ENCODE assay signal across 8 cellular contexts in genomic region chr18:53698907-53699306, GRCh38.
A peak's percentile ranks its signal among the peaks of the same experiment; 100 is the strongest.
DNase-seq lines count a peak whose midpoint lies in the region; ATAC-seq and TF ChIP-seq lines count a peak whose summit lies in the region.

No MANE protein-coding gene starts in this region.

- DNase-seq in GM12864 (ENCODE audit: low read depth) (no peak), SJCRH30 (peak; percentile 6 to 26), left ventricle myocardium inferior (no peak), transverse colon (peak; percentile 36), cortex of kidney (lab: John Stamatoyannopoulos, UW) (no peak)
- DNase-seq in activated effector memory CD4-positive, alpha-beta T cell treated with anti-CD3 and anti-CD28 coated beads, Interleukin-2, amount 50 U/mL, for 16 hours: no peak
- no peak for DNase-seq in activated CD4-positive, alpha-beta T cell treated with anti-CD3 and anti-CD28 coated beads for 4 hours

- no peak for TF ChIP-seq POLR2A in transverse colon (IDR thresholded peaks at IDR 0.05)

- TF ChIP-seq CTCF in GM12864 (IDR thresholded peaks at IDR 0.05; ENCODE audit: low read depth, low read length, missing control alignments): peak; percentile 45
- peak; percentile 69 for TF ChIP-seq CTCF in left ventricle myocardium inferior (IDR thresholded peaks at IDR 0.05; ENCODE audit: borderline replicate concordance)
- TF ChIP-seq CTCF in transverse colon (IDR thresholded peaks at IDR 0.05): peak; percentile 38 to 59 (median 54)

- H3K27ac ChIP-seq in SJCRH30 (no peak overlapping the region), left ventricle myocardium inferior (replicated peaks) (no peak overlapping the region), transverse colon (no peak overlapping the region)

- WGBS in transverse colon (ENCODE audit: low coverage in 1 of 2), 2 donors: 0 to 2% methylated on average over 1 to 2 of the region's 2 CpGs

- no peaks in the 10 kb centered on the region for H3K36me3 ChIP-seq in SJCRH30
- H3K36me3 ChIP-seq in left ventricle myocardium inferior: no peaks in the 10 kb centered on the region
- no peaks in the 10 kb centered on the region for H3K36me3 ChIP-seq in transverse colon

- H3K4me1 ChIP-seq in SJCRH30 (no peaks in the 10 kb centered on the region), left ventricle myocardium inferior (no peaks in the 10 kb centered on the region), transverse colon (no peaks in the 10 kb centered on the region)

- peak; percentile 56 for ATAC-seq in HG03558 (IDR thresholded peaks at IDR 0.05; ENCODE audit: extremely low read depth, unreplicated experiment)

- intact Hi-C loops in left ventricle myocardium inferior (cut with micrococcal nuclease) (no loop called here), transverse colon (cut with DNase I; ENCODE audit: low total_unique reads) (no loop called here)

- in situ Hi-C loops in transverse colon (cut with MboI; ENCODE audit: low pct_ligation_motif_present in 1 of 4, low pct_unique_long_range_greater_than_20kb in 1 of 4, low sequenced_read_pairs in 3 of 4): loop anchor here in 3 of 4 donors (10.0 kb wide), 2 partner anchors 416 to 426 kb away; no protein-coding TSS in a partner anchor

- H3K27me3 ChIP-seq in SJCRH30 (no peaks in the 10 kb centered on the region), left ventricle myocardium inferior (ENCODE audit: low read depth) (no peaks in the 10 kb centered on the region), transverse colon (no peaks in the 10 kb centered on the region)

- H3K9me3 ChIP-seq in SJCRH30 (replicated peaks) (no peaks in the 10 kb centered on the region), left ventricle myocardium inferior (replicated peaks) (peaks cover 8% of the 10 kb centered on the region), transverse colon (no peaks in the 10 kb centered on the region)

- H3K4me3 ChIP-seq in GM12864 (ENCODE audit: low read depth, low read length) (no peak overlapping the region), SJCRH30 (no peak overlapping the region), left ventricle myocardium inferior (no peak overlapping the region), transverse colon (no peak overlapping the region)

- no peak for TF ChIP-seq EP300 in transverse colon (IDR thresholded peaks at IDR 0.05; ENCODE audit: low read depth)

Comparison
In these comparisons a context has a peak if more than half of its experiments do, and no peak if none do; other contexts are left out.
1. DNase-seq: peak in SJCRH30 (2 of 2) and transverse colon (single experiment); none in GM12864 (single experiment), left ventricle myocardium inferior (single experiment), activated effector memory CD4-positive, alpha-beta T cell treated with anti-CD3 and anti-CD28 coated beads, Interleukin-2, amount 50 U/mL, for 16 hours (single experiment), cortex of kidney (single experiment) and activated CD4-positive, alpha-beta T cell treated with anti-CD3 and anti-CD28 coated beads for 4 hours (0 of 2).
2. Peak in every context shown above with its lines, with median percentiles within 50 percentile points of each other: CTCF ChIP-seq.